In the genomic region with DNA sequence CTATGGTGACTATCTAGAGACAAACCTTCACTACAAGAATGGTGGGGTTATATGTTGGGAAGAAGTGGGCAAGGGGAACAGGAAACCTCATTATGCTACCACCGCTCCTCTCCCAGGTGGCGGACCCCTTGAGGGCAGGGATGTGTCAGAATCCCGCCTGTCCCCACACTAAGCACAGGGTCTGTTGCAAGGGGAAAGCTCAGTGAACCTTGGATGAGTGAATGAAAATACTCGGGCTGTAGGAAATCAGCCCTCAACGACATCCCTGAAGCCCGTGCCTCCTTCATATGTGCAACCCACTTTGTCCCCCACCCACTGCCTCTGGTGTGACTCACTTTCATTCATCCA, we compare ENCODE assay signal across 22 cellular contexts.
DNase-seq lines count a peak whose midpoint lies in the region; TF ChIP-seq lines count a peak whose summit lies in the region.
"Had no signal": no experiment of that assay in that cellular context is flagged by ENCODE, and none has a peak within 500 bp of the region (broad histone marks: within the 10 kb centered on the region; RNA-seq: fewer than 3 reads in every experiment).

No MANE protein-coding gene starts in this region.

- intact Hi-C loops in adrenal gland (cut with DNase I), result no loop called here
- intact Hi-C loops in stomach (cut with DNase I; ENCODE audit: low total_unique reads), result no loop called here

- H3K27ac ChIP-seq in AG04450 (ENCODE audit: low read depth, low read length) (peak overlapping the region; percentile 93), adrenal gland (peak overlapping the region in 3 of 5 donors; percentile 0 to 82 (median 56)), mucosa of rectum (ENCODE audit: low read depth in 2 of 2, low read length in 2 of 2) (peak overlapping the region; percentile 28 to 50), stomach (peak overlapping the region; percentile 28 to 80 (median 78))
- H3K27ac ChIP-seq: A549, SK-N-MC had no signal

- H3K27me3 ChIP-seq in AG04450 (ENCODE audit: control insufficient read depth, insufficient read depth, low read length) (no peaks in the 10 kb centered on the region), adrenal gland (no peaks in the 10 kb centered on the region), mucosa of rectum (ENCODE audit: control insufficient read depth in 2 of 2, insufficient read depth in 2 of 2, low read length in 2 of 2) (no peaks in the 10 kb centered on the region), stomach (no peaks in the 10 kb centered on the region), HAP-1 (ENCODE audit: low read depth) (no peaks in the 10 kb centered on the region)
- H3K27me3 ChIP-seq: right atrium auricular region, tibial artery had no signal

- no peaks in the 10 kb centered on the region for H3K4me1 ChIP-seq in adrenal gland (replicated peaks in 1 of 2)
- peaks cover 2 to 5% of the 10 kb centered on the region in 2 donors for H3K4me1 ChIP-seq in mucosa of rectum (ENCODE audit: control insufficient read depth in 2 of 2, insufficient read depth in 2 of 2, low read length in 2 of 2)
- peaks cover 11 to 32% (median 21%) of the 10 kb centered on the region in 4 donors for H3K4me1 ChIP-seq in stomach
- peaks cover 7% of the 10 kb centered on the region for H3K4me1 ChIP-seq in HAP-1

- H3K36me3 ChIP-seq in adrenal gland (replicated peaks in 1 of 2) (no peaks in the 10 kb centered on the region), mucosa of rectum (ENCODE audit: control insufficient read depth in 2 of 2, insufficient read depth in 2 of 2, low read length in 2 of 2) (no peaks in the 10 kb centered on the region), stomach (no peaks in the 10 kb centered on the region), HAP-1 (replicated peaks) (no peaks in the 10 kb centered on the region)
- H3K36me3 ChIP-seq: right atrium auricular region, tibial artery had no signal

- WGBS in adrenal gland, 4 donors, result 70 to 88% (median 77%) methylated on average over 6 of the region's 6 CpGs
- 73 to 83% (median 78%) methylated on average over 6 of the region's 6 CpGs for WGBS in stomach, 5 donors

- TF ChIP-seq POLR2A in adrenal gland (IDR thresholded peaks at IDR 0.05), result no peak
- no peak for TF ChIP-seq POLR2A in stomach (IDR thresholded peaks at IDR 0.05)

- POLR2A ChIA-PET in AG04450 (lab: Yijun Ruan, JAX), result interaction anchor here (0.5 to 2.0 kb wide), 13 partner anchors 12 to 820 kb away, joined by 3 to 12 read pairs (median 3); a partner anchor contains a TSS

- TF ChIP-seq EP300 in stomach (IDR thresholded peaks at IDR 0.05), result no peak

- TF ChIP-seq CTCF in AG04450 (IDR thresholded peaks at IDR 0.05; ENCODE audit: low read depth, low read length), result no peak
- TF ChIP-seq CTCF in adrenal gland (IDR thresholded peaks at IDR 0.05), result no peak
- TF ChIP-seq CTCF in stomach (IDR thresholded peaks at IDR 0.05), result no peak

- CTCF ChIA-PET in AG04450 (lab: Charles Lee), result interaction anchor here (0.8 to 2.1 kb wide), 5 partner anchors 13 to 126 kb away, joined by 3 to 10 read pairs (median 3); no protein-coding TSS in a partner anchor

- in situ Hi-C loops in HAP-1 (cut with MboI; ENCODE audit: low sequenced_read_pairs), result no loop called here

- no peak for DNase-seq in AG04450 (ENCODE audit: low read depth, low spot score)
- no peak for DNase-seq in adrenal gland
- DNase-seq in stomach, result no peak
- DNase-seq in HAP-1 (ENCODE audit: low spot score in 2 of 2), result no peak
- no peak for DNase-seq in activated CD8-positive, alpha-beta memory T cell treated with anti-CD3 and anti-CD28 coated beads, Interleukin-2, amount 50 U/mL, for 4 hours
- DNase-seq in NCI-H1694 (lab: John Stamatoyannopoulos, UW), result no peak
- no peak for DNase-seq in EL
- DNase-seq: activated B cell treated with CpG ODN at 0.5 μM for 24 hours; activated CD4-positive, alpha-beta memory T cell treated with anti-CD3 and anti-CD28 coated beads, Interleukin-2, amount 10 ng/mL, durations not matched to agents 7 days and 5 days; activated T-cell treated with anti-CD3 and anti-CD28 coated beads, Interleukin-2, amount 50 U/mL, for 1 hour; amygdala; Calu3; central memory CD4-positive, alpha-beta T cell; MM.1S; NCI-H1436; NCI-H510A treated with DMSO at 0.1 percent for 48 hours; NK-92 treated with Interleukin-12 subunit alpha and Interleukin-12 subunit beta, amount 100 ng/mL, for 24 hours had no signal

- no peak overlapping the region for H3K9ac ChIP-seq in mucosa of rectum (ENCODE audit: low read depth in 1 of 2, low read length in 2 of 2)

- H3K4me3 ChIP-seq in AG04450 (ENCODE audit: low read depth, low read length), result no peak overlapping the region
- no peak overlapping the region for H3K4me3 ChIP-seq in adrenal gland
- no peak overlapping the region for H3K4me3 ChIP-seq in mucosa of rectum (ENCODE audit: low read length in 2 of 2)
- no peak overlapping the region for H3K4me3 ChIP-seq in stomach
- H3K4me3 ChIP-seq in HAP-1, result no peak overlapping the region
- H3K4me3 ChIP-seq: A549, right atrium auricular region, SK-N-MC, tibial artery had no signal

- H3K9me3 ChIP-seq in AG04450 (ENCODE audit: control insufficient read depth, insufficient read depth, low read length), result 0 out of 2 replicates have a peak, but pooled peaks cover 2% of the 10 kb centered on the region
- no peaks in the 10 kb centered on the region for H3K9me3 ChIP-seq in adrenal gland (replicated peaks in 1 of 3)
- no peaks in the 10 kb centered on the region for H3K9me3 ChIP-seq in mucosa of rectum (ENCODE audit: control insufficient read depth in 2 of 2, low read length in 2 of 2)
- no peaks in the 10 kb centered on the region for H3K9me3 ChIP-seq in stomach
- H3K9me3 ChIP-seq in HAP-1, result peaks cover 4% of the 10 kb centered on the region
- H3K9me3 ChIP-seq: right atrium auricular region, tibial artery had no signal

Comparison
In these comparisons a context has a peak if more than half of its experiments do, and no peak if none do; other contexts are left out.
1. H3K27ac ChIP-seq: peak in every context shown above with its lines; median percentile 93 in AG04450; 78 in stomach; 56 in adrenal gland; 39 in mucosa of rectum.